21 cellular contexts compared by ENCODE assay signal in genomic region chr5:147081256-147081872, GRCh38.
A peak's percentile ranks its signal among the peaks of the same experiment; 100 is the strongest.
DNase-seq lines count a peak whose midpoint lies in the region; TF ChIP-seq lines count a peak whose summit lies in the region.
"Had no signal": no experiment of that assay in that cellular context is flagged by ENCODE, and none has a peak within 500 bp of the region (broad histone marks: within the 10 kb centered on the region; RNA-seq: fewer than 3 reads in every experiment).

No MANE protein-coding gene starts in this region.

- no peaks in the 10 kb centered on the region for H3K36me3 Mint-ChIP-seq in neural crest cell (ENCODE audit: low read depth)
- H3K36me3 Mint-ChIP-seq: activated naive CD4-positive, alpha-beta T cell treated with anti-CD3 and anti-CD28 coated beads, Interleukin-2, amount 50 U/mL, for 24 hours; mesothelial cell of epicardium; type B pancreatic cell had no signal

- H3K4me3 ChIP-seq in ectodermal cell (ENCODE audit: insufficient read depth, low read depth, low read length): no peak overlapping the region
- H3K4me3 ChIP-seq: BLaER1 treated with 17β-estradiol and CSF1 and Interleukin-3, amounts not matched to agents 10 nM and 100 nM; cardiac muscle cell; pancreas had no signal

- TF ChIP-seq CTCF in neural crest cell (conservative IDR thresholded peaks at IDR 0.05): no peak

- H3K9me3 Mint-ChIP-seq in neural crest cell: no peaks in the 10 kb centered on the region
- H3K9me3 Mint-ChIP-seq: activated naive CD4-positive, alpha-beta T cell treated with anti-CD3 and anti-CD28 coated beads, Interleukin-2, amount 50 U/mL, for 24 hours; mesothelial cell of epicardium; type B pancreatic cell had no signal

- peaks cover 62% of the 10 kb centered on the region for H3K27me3 Mint-ChIP-seq in neural crest cell (ENCODE audit: low read depth)
- H3K27me3 Mint-ChIP-seq: activated naive CD4-positive, alpha-beta T cell treated with anti-CD3 and anti-CD28 coated beads, Interleukin-2, amount 50 U/mL, for 24 hours had no signal

- peaks cover 20% of the 10 kb centered on the region for H3K4me1 ChIP-seq in ectodermal cell (ENCODE audit: control insufficient read depth, insufficient read depth, low read length)
- H3K4me1 ChIP-seq: BLaER1 treated with 17β-estradiol and CSF1 and Interleukin-3, amounts not matched to agents 10 nM and 100 nM; pancreas had no signal

- no peaks in the 10 kb centered on the region for H3K36me3 ChIP-seq in ectodermal cell (ENCODE audit: control insufficient read depth, insufficient read depth, low read length)
- H3K36me3 ChIP-seq: BLaER1 treated with 17β-estradiol and CSF1 and Interleukin-3, amounts not matched to agents 10 nM and 100 nM; cardiac muscle cell; pancreas had no signal

- DNase-seq in NCI-H1105 treated with DMSO at 0.1 percent for 48 hours (lab: John Stamatoyannopoulos, UW) (peak; percentile 8), NCI-H1105 (lab: John Stamatoyannopoulos, UW) (no peak), neural crest cell (ENCODE audit: low read depth, low spot score) (no peak), NCI-H146 treated with DMSO at 0.1 percent for 48 hours (lab: John Stamatoyannopoulos, UW; ENCODE audit: unreplicated experiment) (no peak), activated gamma-delta T cell treated with Interleukin-2 at 50 U/mL for 16 hours (no peak), RKO (ENCODE audit: low spot score) (no peak)
- DNase-seq: 8988T; DMS153; effector CD8-positive, alpha-beta T cell; GOT3; NCI-H2029 treated with DMSO at 0.1 percent for 48 hours; NK-92 treated with Interleukin-12 subunit alpha and Interleukin-12 subunit beta, amount 100 ng/mL, for 24 hours; pancreas had no signal

- peak overlapping the region; percentile 65 for H3K27ac Mint-ChIP-seq in neural crest cell (ENCODE audit: unreplicated experiment)
- H3K27ac Mint-ChIP-seq: activated naive CD4-positive, alpha-beta T cell treated with anti-CD3 and anti-CD28 coated beads, Interleukin-2, amount 50 U/mL, for 24 hours; mesothelial cell of epicardium; type B pancreatic cell had no signal

- peak overlapping the region; percentile 30 for H3K27ac ChIP-seq in ectodermal cell (ENCODE audit: insufficient read depth, low read depth, low read length, poor library complexity, severe bottlenecking)
- peak overlapping the region; percentile 93 for H3K27ac ChIP-seq in temporal lobe (ENCODE audit: low read depth, low read length)
- H3K27ac ChIP-seq: BLaER1 treated with 17β-estradiol and CSF1 and Interleukin-3, amounts not matched to agents 10 nM and 100 nM; cardiac muscle cell; pancreas; RWPE1 had no signal

- H3K9me3 ChIP-seq in ectodermal cell (ENCODE audit: control insufficient read depth, low read length): no peaks in the 10 kb centered on the region
- H3K9me3 ChIP-seq: BLaER1 treated with 17β-estradiol and CSF1 and Interleukin-3, amounts not matched to agents 10 nM and 100 nM; pancreas had no signal

- WGBS in ectodermal cell, 2 experiments: 55 to 56% methylated on average over 10 of the region's 10 CpGs

- no peak overlapping the region for H3K4me3 Mint-ChIP-seq in neural crest cell
- H3K4me3 Mint-ChIP-seq: activated naive CD4-positive, alpha-beta T cell treated with anti-CD3 and anti-CD28 coated beads, Interleukin-2, amount 50 U/mL, for 24 hours; mesothelial cell of epicardium; type B pancreatic cell had no signal

- peaks cover 32% of the 10 kb centered on the region for H3K4me1 Mint-ChIP-seq in neural crest cell
- H3K4me1 Mint-ChIP-seq: activated naive CD4-positive, alpha-beta T cell treated with anti-CD3 and anti-CD28 coated beads, Interleukin-2, amount 50 U/mL, for 24 hours; mesothelial cell of epicardium had no signal

- no peaks in the 10 kb centered on the region for H3K27me3 ChIP-seq in ectodermal cell (ENCODE audit: control insufficient read depth, insufficient read depth, low read length, poor library complexity, severe bottlenecking)
- H3K27me3 ChIP-seq: BLaER1 treated with 17β-estradiol and CSF1 and Interleukin-3, amounts not matched to agents 10 nM and 100 nM; cardiac muscle cell; pancreas had no signal
